In the genomic region with DNA sequence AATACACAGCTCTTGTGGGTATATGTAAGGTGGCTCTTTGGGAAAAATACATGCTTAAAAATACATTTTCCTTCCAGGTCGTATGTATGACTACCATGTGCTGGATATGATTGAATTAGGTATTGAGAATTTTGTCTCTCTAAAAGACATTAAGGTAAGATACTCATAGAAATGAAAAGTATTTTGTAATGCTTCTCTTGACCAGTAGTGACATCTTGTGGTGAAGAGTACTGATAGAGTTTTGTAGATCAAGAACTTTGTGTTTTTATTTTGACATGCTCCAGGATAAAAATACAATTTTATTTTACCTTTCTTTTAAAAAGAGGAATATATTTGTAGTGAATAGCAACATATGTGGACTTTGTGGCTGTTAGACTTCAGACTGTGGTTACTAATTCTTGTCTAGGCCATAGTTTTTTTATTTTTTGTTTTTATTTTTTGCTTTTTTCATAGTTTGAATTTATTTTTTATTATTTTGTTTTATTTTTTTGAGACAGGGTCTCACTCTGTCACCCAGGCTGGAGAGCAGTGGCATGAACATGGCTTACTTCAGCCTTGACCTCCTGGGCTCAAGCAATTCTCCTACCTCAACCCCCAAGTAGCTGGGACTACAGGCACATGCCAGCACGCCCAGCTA, we compare ENCODE assay signal across 8 cellular contexts. TPM values are rescaled to one million over a fixed set of nuclear protein-coding genes. Genes with fewer than 3 reads are reported as not detected.
DNase-seq lines count a peak whose midpoint lies in the region; ATAC-seq, FAIRE-seq and TF ChIP-seq lines count a peak whose summit lies in the region.

No MANE protein-coding gene starts in this region.

- dilution Hi-C loops in IMR-90 (cut with HindIII; ENCODE audit: low sequenced_read_pairs, unreplicated experiment), result loop anchor here (10.0 kb wide), 1 partner anchor 465 kb away; no protein-coding TSS in a partner anchor

- ATAC-seq in IMR-90 (ENCODE audit: low read depth) (peak; percentile 54; the same call in 1 of the 2 replicates), GM12878 (peak; percentile 52), lower lobe of right lung (no peak), GM21515 (IDR thresholded peaks at IDR 0.05; ENCODE audit: unreplicated experiment) (no peak), sciatic nerve (no peak)

- H3K36me3 ChIP-seq in IMR-90 (ENCODE audit: control insufficient read depth, insufficient read depth, low read length), result peaks cover 44% of the 10 kb centered on the region
- H3K36me3 ChIP-seq in GM12878 (ENCODE audit: control insufficient read depth in 2 of 2, insufficient read depth in 2 of 2, low read length in 1 of 2), result peaks cover 14 to 15% of the 10 kb centered on the region in 2 experiments
- H3K36me3 ChIP-seq in lower lobe of right lung, result peaks cover 99% of the 10 kb centered on the region

- no peak overlapping the region for H2AK5ac ChIP-seq in IMR-90 (ENCODE audit: low read depth, low read length)

- H3K27ac ChIP-seq in IMR-90 (ENCODE audit: insufficient read depth, low read length) (no peak overlapping the region), GM12878 (ENCODE audit: control insufficient read depth, insufficient read depth) (no peak overlapping the region), lower lobe of right lung (no peak overlapping the region)

- no peak overlapping the region for H3K14ac ChIP-seq in IMR-90 (replicated peaks; ENCODE audit: low read depth, low read length)

- BruUV-seq in IMR-90 (replicated peaks; lab: Mats Ljungman, UMichigan), result no TSS peak
- BruUV-seq in GM12878 (replicated peaks; lab: Mats Ljungman, UMichigan), result no TSS peak

- H4K20me1 ChIP-seq in IMR-90 (ENCODE audit: insufficient read depth, low read length) (no peaks in the 10 kb centered on the region), GM12878 (ENCODE audit: control insufficient read depth, insufficient read depth) (no peaks in the 10 kb centered on the region)

- H4K8ac ChIP-seq in IMR-90 (ENCODE audit: low read depth in 2 of 2, low read length in 2 of 2), result no peak overlapping the region

- no peak overlapping the region for H2BK120ac ChIP-seq in IMR-90 (ENCODE audit: low read depth, low read length)

- WGBS in IMR-90 (ENCODE audit: extremely low coverage in 2 of 2, insufficient read length in 1 of 2), 2 experiments, result no CpG with 5 or more reads among the region's 2 CpGs
- 47% methylated on average over 2 of the region's 2 CpGs for WGBS in GM12878 (ENCODE audit: insufficient coverage, insufficient replicate concordance, low lambda C conversion rate, missing lambda C conversion rate)

- DNase-seq in CD1c-positive myeloid dendritic cell (ENCODE audit: extremely low spot score), result peak; percentile 32
- DNase-seq in IMR-90, result peak; percentile 46
- no peak for DNase-seq in GM12878 (ENCODE audit: low read depth, low spot score)
- no peak for DNase-seq in lower lobe of right lung
- no peak for DNase-seq in NCI-H524 treated with DMSO at 0.1 percent for 48 hours (lab: John Stamatoyannopoulos, UW)
- DNase-seq in hepatic stellate cell (ENCODE audit: low spot score), result no peak
- no peak for DNase-seq in sciatic nerve (ENCODE audit: low spot score)

- H3K79me2 ChIP-seq in GM12878 (ENCODE audit: control insufficient read depth, insufficient read depth, low read length), result no peaks in the 10 kb centered on the region

- FAIRE-seq in GM12878 (lab: Jason Lieb, UNC), result no peak

- no peak overlapping the region for H2BK20ac ChIP-seq in IMR-90 (ENCODE audit: low read depth, low read length)

- no peaks in the 10 kb centered on the region for H3K9me3 ChIP-seq in IMR-90 (ENCODE audit: control insufficient read depth, insufficient read depth, low read length)
- H3K9me3 ChIP-seq in GM12878 (replicated peaks; ENCODE audit: control insufficient read depth, insufficient read depth, low read length), result no peaks in the 10 kb centered on the region
- no peaks in the 10 kb centered on the region for H3K9me3 ChIP-seq in lower lobe of right lung

- H3K9me1 ChIP-seq in IMR-90 (ENCODE audit: insufficient read depth, low read length), result no peaks in the 10 kb centered on the region

- H3K27me3 ChIP-seq in IMR-90 (ENCODE audit: control insufficient read depth, insufficient read depth, low read length), result no peaks in the 10 kb centered on the region
- H3K27me3 ChIP-seq in GM12878 (replicated peaks in 1 of 2; ENCODE audit: control insufficient read depth in 2 of 2, insufficient read depth in 2 of 2, low read length in 1 of 2), result no peaks in the 10 kb centered on the region
- no peaks in the 10 kb centered on the region for H3K27me3 ChIP-seq in lower lobe of right lung (ENCODE audit: low read depth)

- no peak overlapping the region for H2BK5ac ChIP-seq in IMR-90 (ENCODE audit: low read depth, low read length, poor library complexity, severe bottlenecking)

- H3K79me1 ChIP-seq in IMR-90 (ENCODE audit: low read depth in 1 of 2, low read length in 2 of 2), result peaks cover 11 to 15% of the 10 kb centered on the region in 2 experiments; a peak in 3 of 4 replicates

- POLR2A ChIA-PET in IMR-90 (lab: Charles Lee; ENCODE audit: unreplicated experiment), result no interaction called here
- POLR2A ChIA-PET in GM12878 (lab: Charles Lee), result no interaction called here

- H3K4me1 ChIP-seq in IMR-90 (ENCODE audit: control insufficient read depth, insufficient read depth, low read length) (no peaks in the 10 kb centered on the region), GM12878 (ENCODE audit: control insufficient read depth, insufficient read depth, low read length) (no peaks in the 10 kb centered on the region), lower lobe of right lung (no peaks in the 10 kb centered on the region)

- no peak overlapping the region for H3K23ac ChIP-seq in IMR-90 (ENCODE audit: low read depth, low read length)

- intact Hi-C loops in IMR-90 (cut with micrococcal nuclease), result loop anchor here (1.0 to 5.0 kb wide), 2 partner anchors 317 to 471 kb away; no protein-coding TSS in a partner anchor
- intact Hi-C loops in GM12878 (cut with micrococcal nuclease; ENCODE audit: unreplicated experiment), result loop anchor here (2.0 to 5.0 kb wide), 2 partner anchors 317 to 471 kb away; no protein-coding TSS in a partner anchor
- intact Hi-C loops in lower lobe of right lung (cut with DNase I), result no loop called here
- intact Hi-C loops in sciatic nerve (cut with DNase I), result no loop called here

- H2BK15ac ChIP-seq in IMR-90 (ENCODE audit: low read depth, low read length), result no peak overlapping the region

- TF ChIP-seq POLR2A in IMR-90 (IDR thresholded peaks at IDR 0.05; ENCODE audit: low read depth, low read length), result no peak
- TF ChIP-seq POLR2A in GM12878 (IDR thresholded peaks at IDR 0.05; ENCODE audit: low read depth, low read length), result no peak

- H3K4me3 ChIP-seq in IMR-90 (ENCODE audit: insufficient read depth, low read depth, low read length), result no peak overlapping the region
- H3K4me3 ChIP-seq in GM12878, result no peak overlapping the region
- H3K4me3 ChIP-seq in lower lobe of right lung, result no peak overlapping the region

- no peak overlapping the region for H4K91ac ChIP-seq in IMR-90 (ENCODE audit: insufficient read depth, low read depth, low read length)

- H3K9ac ChIP-seq in IMR-90 (ENCODE audit: low read depth, low read length), result no peak overlapping the region
- H3K9ac ChIP-seq in GM12878 (ENCODE audit: control insufficient read depth, insufficient read depth, low read length), result no peak overlapping the region

- CTCF ChIA-PET in IMR-90 (lab: Yijun Ruan, JAX) (interaction anchor here (0.6 to 2.3 kb wide), 3 partner anchors 10 to 471 kb away, joined by 3 to 7 read pairs (median 3); no protein-coding TSS in a partner anchor), GM12878 (lab: Yijun Ruan, JAX) (interaction anchor here (0.8 to 1.9 kb wide), 8 partner anchors 9 to 473 kb away, joined by 3 to 7 read pairs (median 3); no protein-coding TSS in a partner anchor)

- H3K18ac ChIP-seq in IMR-90 (ENCODE audit: low read depth, low read length), result no peak overlapping the region

- in situ Hi-C loops in IMR-90 (cut with MboI; ENCODE audit: low sequenced_read_pairs) (loop anchor here (5.0 kb wide), 1 partner anchor 477 kb away; no protein-coding TSS in a partner anchor), GM12878 (cut with MboI) (no loop called here)

- RAD21 ChIA-PET in GM12878 (lab: Charles Lee; ENCODE audit: unreplicated experiment), result interaction anchor here (0.9 to 1.9 kb wide), 3 partner anchors 120 to 381 kb away, joined by 3 to 7 read pairs (median 3); no protein-coding TSS in a partner anchor

- no peak overlapping the region for H2AK9ac ChIP-seq in IMR-90 (replicated peaks; ENCODE audit: low read depth, low read length, poor library complexity)

- SMC1A ChIA-PET in GM12878 (lab: Charles Lee; ENCODE audit: uncharacterized antibody, unreplicated experiment), result interaction anchor here (1.4 to 2.0 kb wide), 2 partner anchors 317 to 318 kb away, joined by 4 to 7 read pairs; no protein-coding TSS in a partner anchor

- no peak overlapping the region for H3K4ac ChIP-seq in IMR-90 (ENCODE audit: low read depth, low read length)

- no peak overlapping the region for H2AFZ ChIP-seq in IMR-90 (replicated peaks; ENCODE audit: low read length, poor library complexity)
- no peak overlapping the region for H2AFZ ChIP-seq in GM12878 (ENCODE audit: control insufficient read depth, low read depth, low read length)

- no peak overlapping the region for H3K56ac ChIP-seq in IMR-90 (ENCODE audit: extremely low read depth, insufficient read depth, low read length)

- TF ChIP-seq EP300 in GM12878 (IDR thresholded peaks at IDR 0.05; ENCODE audit: borderline replicate concordance in 1 of 2, control insufficient read depth in 1 of 2, low read depth in 2 of 2, low read length in 2 of 2), result no peak

- TF ChIP-seq RAD21 in IMR-90 (IDR thresholded peaks at IDR 0.05; ENCODE audit: low read length) (peak; percentile 62), GM12878 (IDR thresholded peaks at IDR 0.05; ENCODE audit: insufficient read depth, low read depth, low read length) (peak; percentile 55)

- no peak overlapping the region for H3K4me2 ChIP-seq in IMR-90 (ENCODE audit: low read depth, low read length)
- H3K4me2 ChIP-seq in GM12878 (ENCODE audit: control insufficient read depth, insufficient read depth), result no peak overlapping the region

- no peak overlapping the region for H4K5ac ChIP-seq in IMR-90 (ENCODE audit: low read depth, low read length)

- TF ChIP-seq CTCF in IMR-90 (conservative IDR thresholded peaks at IDR 0.05; ENCODE audit: low read depth, low read length), result peak; percentile 56
- TF ChIP-seq CTCF in GM12878 (IDR thresholded peaks at IDR 0.05 in 2 of 3, conservative IDR thresholded peaks at IDR 0.05 in 1 of 3; ENCODE audit: control insufficient read depth in 2 of 3, extremely low read depth in 1 of 3, insufficient read depth in 1 of 3, low read depth in 3 of 3, low read length in 3 of 3), result peak in 2 of 3 experiments; percentile 13 to 26; a peak in 2 of 6 replicates
- TF ChIP-seq CTCF in lower lobe of right lung (IDR thresholded peaks at IDR 0.05), result peak; percentile 30

RNA-seq across cellular contexts. Expression of gene RPF2, which starts 17.9 kb away (rescaled TPM):
- total RNA-seq in IMR-90 (2012; rRNA removed) (17.7 and 38.3 TPM in 2 replicates), GM12878 (2014; rRNA removed) (29.5 and 38.4 TPM in 2 replicates), GM12878 (2014; rRNA removed; fragmentation: Illumina TruSeq; extraction: Trizol) (61.6 and 62.4 TPM in 2 replicates), GM12878 (2021) (43.1 and 43.8 TPM in 2 replicates), lower lobe of right lung (15.5 TPM), sciatic nerve (22.1 TPM)
- polyA plus RNA-seq in IMR-90 (2012; rRNA removed) (13.6 and 18.9 TPM in 2 replicates), GM12878 (2011; rRNA removed) (59.2 and 101 TPM in 2 replicates), GM12878 (2014; fragmentation: Illumina TruSeq; extraction: Trizol) (67.4 and 83.0 TPM in 2 replicates), GM12878 (2014; fragmentation: Nextera tagmentation; extraction: Ambion mirVana) (100 to 1,000 TPM; 142 to 148 TPM), GM12878 (2014; rRNA removed) (27.0 and 37.5 TPM in 2 replicates), GM12878 (2016; fragmentation: Nextera tagmentation; extraction: Ambion mirVana) (10 to 100 TPM; 87.7 to 87.8 TPM)
- polyA plus RNA-seq in IMR-90 (2012; cell fraction: cytosol; rRNA removed), result 1.9 and 3.7 TPM in 2 replicates
- 0.61 and 6.6 TPM in 2 replicates for polyA plus RNA-seq in IMR-90 (2012; cell fraction: nucleus; rRNA removed; ENCODE audit: low replicate concordance)
- total RNA-seq in GM12878 (2013; cell fraction: nucleolus; rRNA removed), result 17.8 and 18.6 TPM in 2 replicates
- 11.6 TPM for polyA plus RNA-seq in GM12878 (2011; ENCODE audit: low read depth)
- polyA plus RNA-seq in GM12878 (2011; cell fraction: cytosol; rRNA removed), result 14.4 and 21.3 TPM in 2 replicates
- polyA plus RNA-seq in GM12878 (2011; cell fraction: nucleus; rRNA removed), result 12.4 and 17.1 TPM in 2 replicates
- 25.6 and 29.7 TPM in 2 replicates for polyA plus RNA-seq in GM12878 (2012)
- polyA minus RNA-seq in GM12878 (2011; rRNA and poly(A)+ RNA removed), result 6.5 and 8.9 TPM in 2 replicates
- 5.1 and 6.0 TPM in 2 replicates for polyA minus RNA-seq in GM12878 (2011; cell fraction: cytosol; rRNA and poly(A)+ RNA removed)
- 5.4 and 8.8 TPM in 2 replicates for polyA minus RNA-seq in GM12878 (2011; cell fraction: nucleus; rRNA and poly(A)+ RNA removed)

RNA-seq across cellular contexts. Expression of gene GTF3C6, which starts 41.2 kb away (rescaled TPM):
- total RNA-seq in IMR-90 (2012; rRNA removed), result 10.4 and 42.5 TPM in 2 replicates
- 32.5 and 40.5 TPM in 2 replicates for polyA plus RNA-seq in IMR-90 (2012; rRNA removed)
- polyA plus RNA-seq in IMR-90 (2012; cell fraction: cytosol; rRNA removed), result 4.0 and 10.3 TPM in 2 replicates
- polyA plus RNA-seq in IMR-90 (2012; cell fraction: nucleus; rRNA removed; ENCODE audit: low replicate concordance), result 0.53 and 4.8 TPM in 2 replicates
- total RNA-seq in GM12878 (2013; cell fraction: nucleolus; rRNA removed), result 5.2 and 5.6 TPM in 2 replicates
- total RNA-seq in GM12878 (2014; rRNA removed), result 60.3 and 69.0 TPM in 2 replicates
- 98.0 and 110 TPM in 2 replicates for total RNA-seq in GM12878 (2014; rRNA removed; fragmentation: Illumina TruSeq; extraction: Trizol)
- 92.3 and 95.4 TPM in 2 replicates for total RNA-seq in GM12878 (2021)
- 47.3 TPM for polyA plus RNA-seq in GM12878 (2011; ENCODE audit: low read depth)
- polyA plus RNA-seq in GM12878 (2011; rRNA removed), result 42.8 and 59.2 TPM in 2 replicates
- 9.5 and 11.8 TPM in 2 replicates for polyA plus RNA-seq in GM12878 (2011; cell fraction: cytosol; rRNA removed)
- polyA plus RNA-seq in GM12878 (2011; cell fraction: nucleus; rRNA removed), result 9.0 and 13.8 TPM in 2 replicates
- 61.1 and 82.0 TPM in 2 replicates for polyA plus RNA-seq in GM12878 (2012)
- polyA plus RNA-seq in GM12878 (2014; fragmentation: Illumina TruSeq; extraction: Trizol), result 129 and 137 TPM in 2 replicates
- 100 to 1,000 TPM; 122 to 154 TPM for polyA plus RNA-seq in GM12878 (2014; fragmentation: Nextera tagmentation; extraction: Ambion mirVana)
- polyA plus RNA-seq in GM12878 (2014; rRNA removed), result 67.0 and 72.0 TPM in 2 replicates
- 100 to 1,000 TPM; 256 to 261 TPM for polyA plus RNA-seq in GM12878 (2016; fragmentation: Nextera tagmentation; extraction: Ambion mirVana)
- 4.5 and 4.8 TPM in 2 replicates for polyA minus RNA-seq in GM12878 (2011; rRNA and poly(A)+ RNA removed)
- polyA minus RNA-seq in GM12878 (2011; cell fraction: cytosol; rRNA and poly(A)+ RNA removed), result 5.9 and 10.8 TPM in 2 replicates
- polyA minus RNA-seq in GM12878 (2011; cell fraction: nucleus; rRNA and poly(A)+ RNA removed), result 1.4 and 1.8 TPM in 2 replicates
- total RNA-seq in lower lobe of right lung, result 46.1 TPM
- 35.5 TPM for total RNA-seq in sciatic nerve

Comparison
In these comparisons a context has a peak if more than half of its experiments do, and no peak if none do; other contexts are left out.
1. DNase-seq: peak in CD1c-positive myeloid dendritic cell (single experiment) and IMR-90 (single experiment); none in GM12878 (single experiment), lower lobe of right lung (single experiment), NCI-H524 treated with DMSO at 0.1 percent for 48 hours (single experiment), hepatic stellate cell (single experiment) and sciatic nerve (single experiment).
2. ATAC-seq: peak in IMR-90 (single experiment) and GM12878 (single experiment); none in lower lobe of right lung (0 of 2), GM21515 (single experiment) and sciatic nerve (single experiment).
3. intact Hi-C loops: an anchor here in IMR-90 (1.0 to 5.0 kb wide) and GM12878 (2.0 to 5.0 kb wide); none called in lower lobe of right lung and sciatic nerve.
4. Peak in every context shown above with its lines, with median percentiles within 50 percentile points of each other: CTCF ChIP-seq.